Comparison of ENCODE assay signal across 9 cellular contexts in genomic region chr12:48716493-48717251, GRCh38. TPM values are rescaled to one million over a fixed set of nuclear protein-coding genes. Genes with fewer than 3 reads are reported as not detected.
DNase-seq lines count a peak whose midpoint lies in the region; ATAC-seq, FAIRE-seq and TF ChIP-seq lines count a peak whose summit lies in the region.
"Had no signal": no experiment of that assay in that cellular context is flagged by ENCODE, and none has a peak within 500 bp of the region (broad histone marks: within the 10 kb centered on the region; RNA-seq: fewer than 3 reads in every experiment).

TSS of gene CCNT1 (minus strand) at chr12:48716707. CDS start at chr12:48716675, 32 bp downstream.

- H3K27me3 ChIP-seq in bronchial epithelial cell (ENCODE audit: control insufficient read depth, insufficient read depth, low read length) (no peaks in the 10 kb centered on the region), iPS-20b (ENCODE audit: insufficient read depth, low read length) (no peaks in the 10 kb centered on the region), small intestine (ENCODE audit: control insufficient read depth in 2 of 2, insufficient read depth in 2 of 2, low read length in 2 of 2) (no peaks in the 10 kb centered on the region)

- H3K36me3 ChIP-seq in bronchial epithelial cell (ENCODE audit: control insufficient read depth, insufficient read depth, low read length): peaks cover 1% of the 10 kb centered on the region
- H3K36me3 ChIP-seq in iPS-20b (ENCODE audit: insufficient read depth, low read depth, low read length): peaks cover 31% of the 10 kb centered on the region
- peaks cover 3% of the 10 kb centered on the region in 2 donors for H3K36me3 ChIP-seq in small intestine (ENCODE audit: control insufficient read depth in 2 of 2, insufficient read depth in 2 of 2, low read length in 2 of 2)

- ATAC-seq in GM18909 (IDR thresholded peaks at IDR 0.05; ENCODE audit: poor library complexity, unreplicated experiment) (peak; percentile 97), HG03175 (IDR thresholded peaks at IDR 0.05; ENCODE audit: unreplicated experiment) (peak; percentile 97)

- H3K4me1 ChIP-seq in iPS-20b (ENCODE audit: insufficient read depth, low read length) (peaks cover 2% of the 10 kb centered on the region; the same call in 1 of the 2 replicates), small intestine (ENCODE audit: control insufficient read depth in 2 of 2, insufficient read depth in 1 of 2, low read depth in 1 of 2, low read length in 1 of 2) (peaks cover 2 to 14% of the 10 kb centered on the region in 2 donors)

- FAIRE-seq in bronchial epithelial cell (lab: Jason Lieb, UNC) (no peak), small intestine (lab: Jason Lieb, UNC) (no peak)
- FAIRE-seq: islet of Langerhans had no signal

- TF ChIP-seq CTCF in WI38 (IDR thresholded peaks at IDR 0.05; ENCODE audit: low read depth, low read length) (0 out of 2 replicates have a peak, but pooled peaks have one; percentile 19), bronchial epithelial cell (IDR thresholded peaks at IDR 0.05; ENCODE audit: insufficient read depth, low read length, severe bottlenecking) (peak; percentile 52)

- H3K27ac ChIP-seq in iPS-20b (ENCODE audit: low read length): peak within 1 kb of the TSS; percentile 88
- peak within 1 kb of the TSS; percentile 92 to 93 for H3K27ac ChIP-seq in small intestine (ENCODE audit: low read depth in 1 of 2, low read length in 1 of 2)

- H3K9me3 ChIP-seq in iPS-20b (ENCODE audit: insufficient read depth, low read depth, low read length): peaks cover 11% of the 10 kb centered on the region; the same call in 1 of the 2 replicates
- H3K9me3 ChIP-seq in small intestine (ENCODE audit: control insufficient read depth, low read depth): no peaks in the 10 kb centered on the region

- peak within 1 kb of the TSS; percentile 80 for H3K4me3 ChIP-seq in WI38 (ENCODE audit: low read depth, low read length)
- H3K4me3 ChIP-seq in bronchial epithelial cell (ENCODE audit: low read depth, low read length): peak within 1 kb of the TSS; percentile 61
- peak within 1 kb of the TSS; percentile 86 for H3K4me3 ChIP-seq in iPS-20b (ENCODE audit: low read length)
- peak within 1 kb of the TSS; percentile 31 to 76 for H3K4me3 ChIP-seq in small intestine (ENCODE audit: low read depth in 1 of 2, low read length in 2 of 2)

- H3K9ac ChIP-seq in iPS-20b (ENCODE audit: low read depth, low read length): peak within 1 kb of the TSS; percentile 93

- 0% methylated on average over 61 of the region's 61 CpGs for WGBS in small intestine, 3 donors

- DNase-seq in AG08396 (ENCODE audit: low spot score): peak; percentile 98
- peak; percentile 97 for DNase-seq in NCI-H2227 treated with DMSO at 0.1 percent for 48 hours (lab: John Stamatoyannopoulos, UW)
- DNase-seq in bronchial epithelial cell (ENCODE audit: low read depth): peak; percentile 100
- peak; percentile 100 for DNase-seq in small intestine

RNA-seq across cellular contexts. Expression of gene CCNT1, which starts in this region (rescaled TPM):
- 24.5 and 28.4 TPM in 2 replicates for total RNA-seq in bronchial epithelial cell
- polyA plus RNA-seq in small intestine: 1 to 10 TPM; 3.0 to 5.4 (median 4.7) TPM

Comparison
In these comparisons a context has a peak if more than half of its experiments do, and no peak if none do; other contexts are left out.
1. Peak in every context shown above with its lines: DNase-seq, ATAC-seq, H3K4me3 ChIP-seq and H3K27ac ChIP-seq.